26 cellular contexts compared by ENCODE assay signal in the genomic region with DNA sequence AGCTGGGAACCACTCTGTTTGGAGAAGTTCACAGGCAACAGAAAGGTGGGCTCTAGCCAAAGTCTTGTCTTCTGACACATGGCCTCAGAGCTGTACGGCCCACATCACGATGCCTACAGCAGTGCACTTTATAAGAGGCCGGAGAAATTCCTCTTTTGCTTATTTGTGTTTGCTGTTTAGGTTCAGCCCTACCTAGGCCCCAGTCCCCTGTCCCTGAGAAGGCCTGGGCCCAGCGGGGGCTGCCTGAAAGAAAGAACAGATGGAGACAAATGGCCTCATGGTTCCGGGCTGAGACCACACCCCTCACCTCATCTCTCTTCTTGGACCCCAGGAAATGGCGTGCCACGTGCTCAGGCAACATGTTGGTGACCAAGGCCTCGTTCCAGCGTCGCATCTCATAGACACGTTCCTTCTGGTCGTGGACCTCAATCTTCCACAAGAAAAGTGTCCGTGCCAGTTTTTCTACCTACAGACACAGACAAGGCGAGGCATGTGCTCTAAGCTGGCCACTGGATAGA. TPM values are rescaled to one million over a fixed set of nuclear protein-coding genes. Genes with fewer than 3 reads are reported as not detected.
DNase-seq lines count a peak whose midpoint lies in the region; ATAC-seq, FAIRE-seq and TF ChIP-seq lines count a peak whose summit lies in the region.
"Had no signal": no experiment of that assay in that cellular context is flagged by ENCODE, and none has a peak within 500 bp of the region (broad histone marks: within the 10 kb centered on the region; RNA-seq: fewer than 3 reads in every experiment).

No MANE protein-coding gene starts in this region.

- TF ChIP-seq CTCF in right atrium auricular region (IDR thresholded peaks at IDR 0.05) (no peak), heart left ventricle (IDR thresholded peaks at IDR 0.05) (no peak), HepG2 (CRISPR knock-in tag; IDR thresholded peaks at IDR 0.05) (no peak), testis (IDR thresholded peaks at IDR 0.05) (no peak)

- H3K9me3 ChIP-seq in right atrium auricular region (no peaks in the 10 kb centered on the region), heart left ventricle (no peaks in the 10 kb centered on the region), HepG2 (ENCODE audit: low read length) (no peaks in the 10 kb centered on the region), testis (no peaks in the 10 kb centered on the region)
- H3K9me3 ChIP-seq: uterus had no signal

- no peak overlapping the region for H3K4me3 Mint-ChIP-seq in activated T-helper 1 cell treated with anti-CD3 and anti-CD28 coated beads, Interleukin-12 subunit alpha, Interleukin-12 subunit beta, Interleukin-2, Interleukin-4 antibody, amounts not matched to agents 30 ng/mL and 10 ng/mL and 1 ng/mL, durations not matched to agents 14 hours and 24 hours and 36 hours
- H3K4me3 Mint-ChIP-seq: activated CD4-positive, alpha-beta T cell treated with anti-CD3 and anti-CD28 coated beads, Interleukin-2, amount 10 ng/mL, durations not matched to agents 7 days and 5 days; activated naive CD8-positive, alpha-beta T cell treated with anti-CD3 and anti-CD28 coated beads, Interleukin-2, amount 50 U/mL, for 24 hours; central memory CD8-positive, alpha-beta T cell; naive thymus-derived CD4-positive, alpha-beta T cell had no signal

- CTCF ChIA-PET in HepG2 (lab: Yijun Ruan, JAX; ENCODE audit: low intra/inter-chr PET ratio, low total read pairs), result no interaction called here

- H3K79me2 ChIP-seq in HepG2 (ENCODE audit: insufficient read depth, low read length), result no peaks in the 10 kb centered on the region

- no peaks in the 10 kb centered on the region for H3K27me3 Mint-ChIP-seq in activated T-helper 1 cell treated with anti-CD3 and anti-CD28 coated beads, Interleukin-12 subunit alpha, Interleukin-12 subunit beta, Interleukin-2, Interleukin-4 antibody, amounts not matched to agents 30 ng/mL and 10 ng/mL and 1 ng/mL, durations not matched to agents 14 hours and 24 hours and 36 hours (ENCODE audit: insufficient read depth)
- H3K27me3 Mint-ChIP-seq: activated CD4-positive, alpha-beta T cell treated with anti-CD3 and anti-CD28 coated beads, Interleukin-2, amount 10 ng/mL, durations not matched to agents 7 days and 5 days; activated naive CD8-positive, alpha-beta T cell treated with anti-CD3 and anti-CD28 coated beads, Interleukin-2, amount 50 U/mL, for 24 hours; central memory CD8-positive, alpha-beta T cell; naive thymus-derived CD4-positive, alpha-beta T cell had no signal

- no peak overlapping the region for H3K4me2 ChIP-seq in HepG2 (ENCODE audit: low read depth, low read length)

- no peaks in the 10 kb centered on the region for H3K27me3 ChIP-seq in right atrium auricular region
- H3K27me3 ChIP-seq in heart left ventricle, result no peaks in the 10 kb centered on the region
- H3K27me3 ChIP-seq in HepG2 (ENCODE audit: control insufficient read depth in 1 of 2, insufficient read depth in 2 of 2, low read length in 2 of 2), result peaks cover 0 to 6% of the 10 kb centered on the region in 2 experiments; a peak in 1 of 5 replicates
- H3K27me3 ChIP-seq in testis, result no peaks in the 10 kb centered on the region
- H3K27me3 ChIP-seq: dorsolateral prefrontal cortex, uterus had no signal

- H3K9ac ChIP-seq in HepG2 (ENCODE audit: insufficient read depth, low read depth, low read length), result no peak overlapping the region

- H3K4me1 ChIP-seq in right atrium auricular region (peaks cover 0 to 11% of the 10 kb centered on the region in 2 donors), heart left ventricle (peaks cover 0 to 16% (median 12%) of the 10 kb centered on the region in 12 donors), HepG2 (ENCODE audit: insufficient read depth, low read length) (peaks cover 9% of the 10 kb centered on the region), testis (peaks cover 5% of the 10 kb centered on the region)
- H3K4me1 ChIP-seq: uterus had no signal

- H4K20me1 ChIP-seq in HepG2 (ENCODE audit: insufficient read depth, low read length), result no peaks in the 10 kb centered on the region

- BruUV-seq in HepG2 (replicated peaks; lab: Mats Ljungman, UMichigan), result no TSS peak

- no peak for TF ChIP-seq RAD21 in HepG2 (CRISPR knock-in tag; IDR thresholded peaks at IDR 0.05)

- H3K27ac Mint-ChIP-seq in activated T-helper 1 cell treated with anti-CD3 and anti-CD28 coated beads, Interleukin-12 subunit alpha, Interleukin-12 subunit beta, Interleukin-2, Interleukin-4 antibody, amounts not matched to agents 30 ng/mL and 10 ng/mL and 1 ng/mL, durations not matched to agents 14 hours and 24 hours and 36 hours, result peak overlapping the region; percentile 52
- H3K27ac Mint-ChIP-seq: activated CD4-positive, alpha-beta T cell treated with anti-CD3 and anti-CD28 coated beads, Interleukin-2, amount 10 ng/mL, durations not matched to agents 7 days and 5 days had no signal

- DNase-seq in right atrium auricular region (ENCODE audit: low spot score), result peak; percentile 43
- no peak for DNase-seq in heart left ventricle
- no peak for DNase-seq in activated T-helper 1 cell treated with anti-CD3 and anti-CD28 coated beads, Interleukin-12 subunit alpha, Interleukin-12 subunit beta, Interleukin-2, Interleukin-4 antibody, amounts not matched to agents 30 ng/mL and 10 ng/mL and 1 ng/mL, durations not matched to agents 14 hours and 24 hours and 36 hours (ENCODE audit: low spot score)
- no peak for DNase-seq in HepG2 (ENCODE audit: low spot score)
- DNase-seq in testis, result peak; percentile 11
- no peak for DNase-seq in NCI-H2029 treated with DMSO at 0.1 percent for 48 hours (lab: John Stamatoyannopoulos, UW)
- DNase-seq: activated CD4-positive, alpha-beta T cell treated with anti-CD3 and anti-CD28 coated beads, Interleukin-2, amount 10 ng/mL, durations not matched to agents 7 days and 5 days; activated effector memory CD4-positive, alpha-beta T cell treated with anti-CD3 and anti-CD28 coated beads, Interleukin-2, amount 50 U/mL, for 16 hours; activated naive CD8-positive, alpha-beta T cell treated with anti-CD3 and anti-CD28 coated beads, Interleukin-2, amount 50 U/mL, for 24 hours; C1 segment of cervical spinal cord; COR-L47; DMS79; GF-D8; midbrain; NCI-H146; T-helper 9 cell had no signal

- ATAC-seq in heart left ventricle (no peak), HepG2 (no peak), HG02759 (IDR thresholded peaks at IDR 0.05; ENCODE audit: unreplicated experiment) (no peak), HG03469 (IDR thresholded peaks at IDR 0.05; ENCODE audit: unreplicated experiment) (no peak)
- ATAC-seq: HCT116; naive thymus-derived CD4-positive, alpha-beta T cell had no signal

- H3K36me3 Mint-ChIP-seq in activated T-helper 1 cell treated with anti-CD3 and anti-CD28 coated beads, Interleukin-12 subunit alpha, Interleukin-12 subunit beta, Interleukin-2, Interleukin-4 antibody, amounts not matched to agents 30 ng/mL and 10 ng/mL and 1 ng/mL, durations not matched to agents 14 hours and 24 hours and 36 hours (ENCODE audit: low read depth), result peaks cover 32% of the 10 kb centered on the region

- TF ChIP-seq POLR2A in heart left ventricle (IDR thresholded peaks at IDR 0.05) (no peak), HepG2 (IDR thresholded peaks at IDR 0.05; ENCODE audit: insufficient read depth in 1 of 2, low read depth in 2 of 2, low read length in 2 of 2) (no peak), testis (IDR thresholded peaks at IDR 0.05) (no peak)

- 95 to 98% (median 95%) methylated on average over 12 to 14 of the region's 14 CpGs for WGBS in heart left ventricle, 4 donors
- 97% methylated on average over 14 of the region's 14 CpGs for WGBS in HepG2 (ENCODE audit: low lambda C conversion rate)
- WGBS in testis, 2 donors, result 96 to 97% methylated on average over 14 of the region's 14 CpGs

- H3K4me1 Mint-ChIP-seq in activated T-helper 1 cell treated with anti-CD3 and anti-CD28 coated beads, Interleukin-12 subunit alpha, Interleukin-12 subunit beta, Interleukin-2, Interleukin-4 antibody, amounts not matched to agents 30 ng/mL and 10 ng/mL and 1 ng/mL, durations not matched to agents 14 hours and 24 hours and 36 hours (ENCODE audit: low read depth), result peaks cover 25% of the 10 kb centered on the region

- no peak overlapping the region for H2AFZ ChIP-seq in HepG2 (ENCODE audit: low read length)

- in situ Hi-C loops in HepG2 (cut with HindIII; ENCODE audit: extremely low pct_ligation_motif_present, low pct_unique_long_range_greater_than_20kb), result no loop called here

- no peak for TF ChIP-seq EP300 in HepG2 (IDR thresholded peaks at IDR 0.05; ENCODE audit: low read depth in 2 of 2, low read length in 2 of 2)
- TF ChIP-seq EP300 in HepG2 (CRISPR knock-in tag; IDR thresholded peaks at IDR 0.05; ENCODE audit: borderline replicate concordance), result no peak

- POLR2A ChIA-PET in HepG2 (lab: Yijun Ruan, JAX), result interaction anchor here (1.0 kb wide), 1 partner anchor 31 kb away, joined by 3 read pairs; the partner anchor contains the start of genes CENPO and PTRHD1

- H3K36me3 ChIP-seq in right atrium auricular region (peaks cover 10% of the 10 kb centered on the region), heart left ventricle (peaks cover 0 to 47% (median 23%) of the 10 kb centered on the region in 9 donors), HepG2 (replicated peaks in 1 of 2; ENCODE audit: control insufficient read depth in 1 of 2, insufficient read depth in 2 of 2, low read length in 2 of 2) (peaks cover 5 to 22% of the 10 kb centered on the region in 2 experiments; a peak in 4 of 5 replicates), testis (ENCODE audit: low read depth, missing control alignments) (no peaks in the 10 kb centered on the region)
- H3K36me3 ChIP-seq: uterus had no signal

- H3K4me3 ChIP-seq in right atrium auricular region (no peak overlapping the region), heart left ventricle (no peak overlapping the region), HepG2 (replicated peaks in 1 of 3; ENCODE audit: insufficient read depth in 1 of 3, low read depth in 2 of 3, low read length in 3 of 3) (no peak overlapping the region), testis (no peak overlapping the region)
- H3K4me3 ChIP-seq: dorsolateral prefrontal cortex, uterus had no signal

- intact Hi-C loops in heart left ventricle (cut with DNase I), result loop anchor here in 2 of 10 donors (10.0 kb wide), 2 partner anchors 371 to 599 kb away; no protein-coding TSS in a partner anchor
- intact Hi-C loops in activated T-helper 1 cell treated with anti-CD3 and anti-CD28 coated beads, Interleukin-12 subunit alpha, Interleukin-12 subunit beta, Interleukin-2, Interleukin-4 antibody, amounts not matched to agents 30 ng/mL and 10 ng/mL and 1 ng/mL, durations not matched to agents 14 hours and 24 hours and 36 hours (cut with micrococcal nuclease), result no loop called here
- intact Hi-C loops in HepG2 (cut with micrococcal nuclease; ENCODE audit: unreplicated experiment), result no loop called here
- intact Hi-C loops in testis (cut with DNase I; ENCODE audit: low total_unique reads), result no loop called here

- no peak for FAIRE-seq in HepG2 (lab: Jason Lieb, UNC)
- FAIRE-seq: endothelial cell of umbilical vein, islet of Langerhans had no signal

- no peaks in the 10 kb centered on the region for H3K9me3 Mint-ChIP-seq in activated T-helper 1 cell treated with anti-CD3 and anti-CD28 coated beads, Interleukin-12 subunit alpha, Interleukin-12 subunit beta, Interleukin-2, Interleukin-4 antibody, amounts not matched to agents 30 ng/mL and 10 ng/mL and 1 ng/mL, durations not matched to agents 14 hours and 24 hours and 36 hours
- H3K9me3 Mint-ChIP-seq: activated CD4-positive, alpha-beta T cell treated with anti-CD3 and anti-CD28 coated beads, Interleukin-2, amount 10 ng/mL, durations not matched to agents 7 days and 5 days; activated naive CD8-positive, alpha-beta T cell treated with anti-CD3 and anti-CD28 coated beads, Interleukin-2, amount 50 U/mL, for 24 hours; central memory CD8-positive, alpha-beta T cell; naive thymus-derived CD4-positive, alpha-beta T cell had no signal

- H3K27ac ChIP-seq in right atrium auricular region (no peak overlapping the region), heart left ventricle (no peak overlapping the region), HepG2 (ENCODE audit: extremely low read length, insufficient read depth, low read length) (no peak overlapping the region), testis (no peak overlapping the region)
- H3K27ac ChIP-seq: dorsolateral prefrontal cortex, uterus, VCaP had no signal

RNA-seq across cellular contexts. Expression of gene CENPO, which starts 30.9 kb away (rescaled TPM):
- 1 to 10 TPM; 1.2 to 1.7 TPM for total RNA-seq in right atrium auricular region
- total RNA-seq in heart left ventricle, result 1 to 10 TPM; 1.6 to 9.2 (median 2.7) TPM
- 1 to 10 TPM; 1.5 to 2.4 TPM for polyA plus RNA-seq in heart left ventricle
- total RNA-seq in activated T-helper 1 cell treated with anti-CD3 and anti-CD28 coated beads, Interleukin-12 subunit alpha, Interleukin-12 subunit beta, Interleukin-2, Interleukin-4 antibody, amounts not matched to agents 30 ng/mL and 10 ng/mL and 1 ng/mL, durations not matched to agents 14 hours and 24 hours and 36 hours, result 44.7 and 48.3 TPM in 2 replicates
- total RNA-seq in HepG2 (2016; rRNA removed; fragmentation: Illumina TruSeq; extraction: Trizol), result 35.5 and 41.4 TPM in 2 replicates
- 8.3 and 11.5 TPM in 2 replicates for total RNA-seq in HepG2 (2016; cell fraction: cytosol; rRNA removed; fragmentation: Illumina TruSeq; extraction: Trizol; ENCODE audit: low read depth)
- 35.8 and 39.7 TPM in 2 replicates for total RNA-seq in HepG2 (2016; cell fraction: insoluble cytoplasmic fraction; rRNA removed; fragmentation: Illumina TruSeq; extraction: Trizol)
- 17.2 and 19.2 TPM in 2 replicates for total RNA-seq in HepG2 (2016; cell fraction: membrane; rRNA removed; fragmentation: Illumina TruSeq; extraction: Trizol)
- total RNA-seq in HepG2 (2016; cell fraction: nucleus; rRNA removed; fragmentation: Illumina TruSeq; extraction: Trizol), result 37.7 and 41.8 TPM in 2 replicates
- polyA plus RNA-seq in HepG2 (2011; rRNA removed), result 15.0 and 19.7 TPM in 2 replicates
- polyA plus RNA-seq in HepG2 (2011; cell fraction: cytosol; rRNA removed), result 11.4 and 14.1 TPM in 2 replicates
- 21.1 and 29.9 TPM in 2 replicates for polyA plus RNA-seq in HepG2 (2011; cell fraction: nucleus; rRNA removed)
- 7.0 and 12.0 TPM in 2 replicates for polyA plus RNA-seq in HepG2 (2012)
- polyA plus RNA-seq in HepG2 (2016; cell fraction: cytosol; fragmentation: Illumina TruSeq; extraction: Trizol; ENCODE audit: low read depth), result 4.1 and 8.1 TPM in 2 replicates
- 36.7 and 40.3 TPM in 2 replicates for polyA plus RNA-seq in HepG2 (2016; cell fraction: insoluble cytoplasmic fraction; fragmentation: Illumina TruSeq; extraction: Trizol; ENCODE audit: low read depth)
- polyA plus RNA-seq in HepG2 (2016; cell fraction: membrane; fragmentation: Illumina TruSeq; extraction: Trizol; ENCODE audit: low read depth), result 11.8 and 13.7 TPM in 2 replicates
- polyA plus RNA-seq in HepG2 (2016; cell fraction: nucleus; fragmentation: Illumina TruSeq; extraction: Trizol; ENCODE audit: insufficient read depth, low read depth), result 53.5 and 60.4 TPM in 2 replicates
- 43.4 and 73.1 TPM in 2 replicates for polyA minus RNA-seq in HepG2 (2011; rRNA and poly(A)+ RNA removed; ENCODE audit: low replicate concordance)
- polyA minus RNA-seq in HepG2 (2011; cell fraction: cytosol; rRNA and poly(A)+ RNA removed), result 7.8 and 14.2 TPM in 2 replicates
- 38.0 and 52.5 TPM in 2 replicates for polyA minus RNA-seq in HepG2 (2011; cell fraction: nucleus; rRNA and poly(A)+ RNA removed)
- 10 to 100 TPM; 27.1 to 32.8 TPM for total RNA-seq in testis
- 41.2 TPM for polyA plus RNA-seq in testis (ENCODE audit: insufficient read depth, low read depth, low replicate concordance)

RNA-seq across cellular contexts. Expression of gene PTRHD1, which starts 30.9 kb away (rescaled TPM):
- 10 to 100 TPM; 12.8 to 17.7 TPM for total RNA-seq in right atrium auricular region
- total RNA-seq in heart left ventricle, result 10 to 100 TPM; 12.6 to 37.1 (median 31.1) TPM
- 10 to 100 TPM; 17.4 to 19.7 TPM for polyA plus RNA-seq in heart left ventricle
- 16.5 and 17.3 TPM in 2 replicates for total RNA-seq in activated T-helper 1 cell treated with anti-CD3 and anti-CD28 coated beads, Interleukin-12 subunit alpha, Interleukin-12 subunit beta, Interleukin-2, Interleukin-4 antibody, amounts not matched to agents 30 ng/mL and 10 ng/mL and 1 ng/mL, durations not matched to agents 14 hours and 24 hours and 36 hours
- total RNA-seq in HepG2 (2016; rRNA removed; fragmentation: Illumina TruSeq; extraction: Trizol), result 69.1 and 72.6 TPM in 2 replicates
- 60.4 and 67.3 TPM in 2 replicates for total RNA-seq in HepG2 (2016; cell fraction: cytosol; rRNA removed; fragmentation: Illumina TruSeq; extraction: Trizol; ENCODE audit: low read depth)
- total RNA-seq in HepG2 (2016; cell fraction: insoluble cytoplasmic fraction; rRNA removed; fragmentation: Illumina TruSeq; extraction: Trizol), result 72.7 and 87.7 TPM in 2 replicates
- 94.1 and 99.1 TPM in 2 replicates for total RNA-seq in HepG2 (2016; cell fraction: membrane; rRNA removed; fragmentation: Illumina TruSeq; extraction: Trizol)
- total RNA-seq in HepG2 (2016; cell fraction: nucleus; rRNA removed; fragmentation: Illumina TruSeq; extraction: Trizol), result 23.3 and 24.3 TPM in 2 replicates
- polyA plus RNA-seq in HepG2 (2011; rRNA removed), result 75.4 and 90.8 TPM in 2 replicates
- 56.6 and 90.9 TPM in 2 replicates for polyA plus RNA-seq in HepG2 (2011; cell fraction: cytosol; rRNA removed)
- 25.2 and 28.1 TPM in 2 replicates for polyA plus RNA-seq in HepG2 (2011; cell fraction: nucleus; rRNA removed)
- 66.4 and 75.5 TPM in 2 replicates for polyA plus RNA-seq in HepG2 (2012)
- polyA plus RNA-seq in HepG2 (2016; cell fraction: cytosol; fragmentation: Illumina TruSeq; extraction: Trizol; ENCODE audit: low read depth), result 77.6 and 78.5 TPM in 2 replicates
- 76.5 and 83.9 TPM in 2 replicates for polyA plus RNA-seq in HepG2 (2016; cell fraction: insoluble cytoplasmic fraction; fragmentation: Illumina TruSeq; extraction: Trizol; ENCODE audit: low read depth)
- 88.1 and 94.4 TPM in 2 replicates for polyA plus RNA-seq in HepG2 (2016; cell fraction: membrane; fragmentation: Illumina TruSeq; extraction: Trizol; ENCODE audit: low read depth)
- polyA plus RNA-seq in HepG2 (2016; cell fraction: nucleus; fragmentation: Illumina TruSeq; extraction: Trizol; ENCODE audit: insufficient read depth, low read depth), result 51.1 and 58.4 TPM in 2 replicates
- 41.5 and 57.2 TPM in 2 replicates for polyA minus RNA-seq in HepG2 (2011; rRNA and poly(A)+ RNA removed; ENCODE audit: low replicate concordance)
- polyA minus RNA-seq in HepG2 (2011; cell fraction: cytosol; rRNA and poly(A)+ RNA removed), result 8.2 and 15.7 TPM in 2 replicates
- 25.1 and 28.7 TPM in 2 replicates for polyA minus RNA-seq in HepG2 (2011; cell fraction: nucleus; rRNA and poly(A)+ RNA removed)
- 10 to 100 TPM; 60.4 to 61.3 TPM for total RNA-seq in testis
- 122 TPM for polyA plus RNA-seq in testis (ENCODE audit: insufficient read depth, low read depth, low replicate concordance)

Comparison
In these comparisons a context has a peak if more than half of its experiments do, and no peak if none do; other contexts are left out.
1. DNase-seq: peak in right atrium auricular region (single experiment) and testis (single experiment); none in heart left ventricle (0 of 5), activated T-helper 1 cell treated with anti-CD3 and anti-CD28 coated beads, Interleukin-12 subunit alpha, Interleukin-12 subunit beta, Interleukin-2, Interleukin-4 antibody, amounts not matched to agents 30 ng/mL and 10 ng/mL and 1 ng/mL, durations not matched to agents 14 hours and 24 hours and 36 hours (single experiment), HepG2 (single experiment) and NCI-H2029 treated with DMSO at 0.1 percent for 48 hours (single experiment).